8 cellular contexts compared by ENCODE assay signal in genomic region chr9:36131666-36132065, GRCh38. TPM values are rescaled to one million over a fixed set of nuclear protein-coding genes. Genes with fewer than 3 reads are reported as not detected.
"Had no signal": no experiment of that assay in that cellular context is flagged by ENCODE, and none has a peak within 500 bp of the region (broad histone marks: within the 10 kb centered on the region; RNA-seq: fewer than 3 reads in every experiment).

No MANE protein-coding gene starts in this region.

RNA-seq across cellular contexts. Expression of gene CCIN, which starts 37.5 kb away (rescaled TPM):
- total RNA-seq: kidney epithelial cell, left ventricle myocardium inferior, lower leg skin, neural crest cell, progenitor cell of endocrine pancreas, right atrium auricular region, right lobe of liver, upper lobe of right lung had no signal
